ENCODE assay signal across 1 cellular context in genomic region chr2:44215827-44216226, GRCh38.
TF ChIP-seq lines count a peak whose summit lies in the region.

No MANE protein-coding gene starts in this region.

TF ChIP-seq in HepG2, 621 proteins besides CTCF, POLR2A, EP300 and RAD21:
- no peak for TF ChIP-seq KLF13 (CRISPR knock-in tag; IDR thresholded peaks at IDR 0.05)
- TF ChIP-seq HNF4A (CRISPR knock-in tag; IDR thresholded peaks at IDR 0.05): peak; percentile 50
- no peak for TF ChIP-seq E2F1 (CRISPR knock-in tag; IDR thresholded peaks at IDR 0.05)
